Comparison of ENCODE assay signal across 29 cellular contexts in genomic region chr5:72443883-72444282, GRCh38.
"Had no signal": no experiment of that assay in that cellular context is flagged by ENCODE, and none has a peak within 500 bp of the region (broad histone marks: within the 10 kb centered on the region; RNA-seq: fewer than 3 reads in every experiment).

No MANE protein-coding gene starts in this region.

- DNase-seq: activated CD4-positive, alpha-beta T cell treated with anti-CD3 and anti-CD28 coated beads for 36 hours; activated CD4-positive, CD25-positive, alpha-beta regulatory T cell; activated CD8-positive, alpha-beta memory T cell treated with anti-CD3 and anti-CD28 coated beads, Interleukin-2, amount 10 ng/mL, durations not matched to agents 7 days and 5 days; activated CD8-positive, alpha-beta T cell treated with anti-CD3 and anti-CD28 coated beads, Interleukin-2, amount 10 ng/mL, durations not matched to agents 7 days and 5 days; activated naive CD4-positive, alpha-beta T cell; activated T-cell treated with anti-CD3 and anti-CD28 coated beads, Interleukin-2, amount 50 U/mL, for 48 hours; central memory CD4-positive, alpha-beta T cell; effector CD8-positive, alpha-beta T cell; esophagus squamous epithelium; glutamatergic neuron; islet precursor cell; left cardiac atrium; mammary epithelial cell; naive B cell; ovary; stimulated activated CD4-positive, alpha-beta T cell treated with anti-CD3 and anti-CD28 coated beads, Interleukin-2, amount 100 ng/mL, for 48 hours; stimulated activated naive CD8-positive, alpha-beta T cell treated with anti-CD3 and anti-CD28 coated beads, Interleukin-15, Interleukin-2, amounts not matched to agents 100 U/mL and 50 U/mL, for 24 hours; T-helper 1 cell had no signal

- H3K27me3 Mint-ChIP-seq: naive B cell, type B pancreatic cell had no signal

- H3K36me3 ChIP-seq: breast epithelium, esophagus squamous epithelium, ovary, prostate gland, right atrium auricular region, thoracic aorta, vagina had no signal

- H3K9me3 Mint-ChIP-seq: activated naive CD4-positive, alpha-beta T cell treated with anti-CD3 and anti-CD28 coated beads, Interleukin-2, amount 50 U/mL, for 72 hours; mesothelial cell of epicardium; naive B cell; T-helper 2 cell treated with Interferon-gamma antibody and Interleukin-4, amounts not matched to agents 5 μg/mL and 100 μg/mL, for 36 hours; type B pancreatic cell had no signal

- H3K27ac Mint-ChIP-seq: activated CD4-positive, alpha-beta T cell treated with anti-CD3 and anti-CD28 coated beads for 36 hours; activated CD8-positive, alpha-beta memory T cell treated with anti-CD3 and anti-CD28 coated beads, Interleukin-2, amount 10 ng/mL, durations not matched to agents 7 days and 5 days; activated CD8-positive, alpha-beta T cell treated with anti-CD3 and anti-CD28 coated beads, Interleukin-2, amount 10 ng/mL, durations not matched to agents 7 days and 5 days; activated naive CD4-positive, alpha-beta T cell treated with anti-CD3 and anti-CD28 coated beads, Interleukin-2, amount 50 U/mL, for 72 hours; mesothelial cell of epicardium; T-helper 2 cell treated with Interferon-gamma antibody and Interleukin-4, amounts not matched to agents 5 μg/mL and 100 μg/mL, for 36 hours; type B pancreatic cell had no signal

- H3K9me3 ChIP-seq: breast epithelium, esophagus squamous epithelium, ovary, prostate gland, right atrium auricular region, thoracic aorta, vagina had no signal

- H3K4me3 ChIP-seq: breast epithelium, esophagus squamous epithelium, hepatocyte, ovary, prostate gland, right atrium auricular region, thoracic aorta, vagina had no signal

- H3K79me2 ChIP-seq: hepatocyte had no signal

- H2AFZ ChIP-seq: hepatocyte had no signal

- H3K36me3 Mint-ChIP-seq: activated CD8-positive, alpha-beta memory T cell treated with anti-CD3 and anti-CD28 coated beads, Interleukin-2, amount 10 ng/mL, durations not matched to agents 7 days and 5 days; activated naive CD4-positive, alpha-beta T cell treated with anti-CD3 and anti-CD28 coated beads, Interleukin-2, amount 50 U/mL, for 72 hours; mesothelial cell of epicardium; naive B cell; type B pancreatic cell had no signal

- H3K4me1 Mint-ChIP-seq: activated CD4-positive, alpha-beta T cell treated with anti-CD3 and anti-CD28 coated beads for 36 hours; activated CD8-positive, alpha-beta memory T cell treated with anti-CD3 and anti-CD28 coated beads, Interleukin-2, amount 10 ng/mL, durations not matched to agents 7 days and 5 days had no signal

- H3K27me3 ChIP-seq: breast epithelium, esophagus squamous epithelium, hepatocyte, ovary, right atrium auricular region, vagina had no signal

- H3K4me2 ChIP-seq: hepatocyte had no signal

- H3K4me3 Mint-ChIP-seq: activated CD4-positive, alpha-beta T cell treated with anti-CD3 and anti-CD28 coated beads for 36 hours; activated CD8-positive, alpha-beta memory T cell treated with anti-CD3 and anti-CD28 coated beads, Interleukin-2, amount 10 ng/mL, durations not matched to agents 7 days and 5 days; activated CD8-positive, alpha-beta T cell treated with anti-CD3 and anti-CD28 coated beads, Interleukin-2, amount 10 ng/mL, durations not matched to agents 7 days and 5 days; mesothelial cell of epicardium; T-helper 2 cell treated with Interferon-gamma antibody and Interleukin-4, amounts not matched to agents 5 μg/mL and 100 μg/mL, for 36 hours; type B pancreatic cell had no signal

- H3K27ac ChIP-seq: breast epithelium, epithelial cell of prostate, esophagus squamous epithelium, hepatocyte, prostate gland, right atrium auricular region, vagina had no signal

- H3K4me1 ChIP-seq: breast epithelium, prostate gland had no signal
